ENCODE assay signal across 12 cellular contexts in the genomic region with DNA sequence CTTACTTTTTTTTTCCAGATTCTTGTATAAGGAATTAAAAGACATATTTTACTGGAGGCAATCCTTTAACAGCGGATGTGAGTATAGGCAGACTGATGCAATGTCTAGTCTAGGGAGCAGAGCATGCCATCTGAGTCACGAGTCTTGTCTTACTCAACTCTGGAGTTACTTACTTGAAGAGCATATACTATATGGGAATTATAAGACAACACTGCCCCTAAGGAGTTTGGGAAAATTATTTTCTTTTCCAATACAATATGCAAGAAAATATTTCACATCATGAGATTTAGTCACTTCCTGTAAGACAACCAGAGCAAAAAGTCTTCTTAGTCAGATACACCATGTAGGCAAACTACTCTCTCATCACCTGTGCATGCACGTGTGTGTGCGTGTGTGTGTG.
DNase-seq lines count a peak whose midpoint lies in the region; ATAC-seq, FAIRE-seq and TF ChIP-seq lines count a peak whose summit lies in the region.
"Had no signal": no experiment of that assay in that cellular context is flagged by ENCODE, and none has a peak within 500 bp of the region (broad histone marks: within the 10 kb centered on the region; RNA-seq: fewer than 3 reads in every experiment).

No MANE protein-coding gene starts in this region.

- no peak overlapping the region for H3K4me3 Mint-ChIP-seq in astrocyte (ENCODE audit: unreplicated experiment)
- H3K4me3 Mint-ChIP-seq: CD4-positive, CD25-positive, alpha-beta regulatory T cell had no signal

- H2BK5ac ChIP-seq in IMR-90 (ENCODE audit: low read depth, low read length, poor library complexity, severe bottlenecking): peak overlapping the region; percentile 26

- H3K36me3 Mint-ChIP-seq in astrocyte (ENCODE audit: low read depth, unreplicated experiment): no peaks in the 10 kb centered on the region
- H3K36me3 Mint-ChIP-seq: CD4-positive, CD25-positive, alpha-beta regulatory T cell had no signal

- H3K4me1 Mint-ChIP-seq in astrocyte (ENCODE audit: low read depth, unreplicated experiment): peaks cover 7% of the 10 kb centered on the region
- H3K4me1 Mint-ChIP-seq: CD4-positive, CD25-positive, alpha-beta regulatory T cell had no signal

- H3K4me3 ChIP-seq in IMR-90 (ENCODE audit: insufficient read depth, low read depth, low read length) (no peak overlapping the region), astrocyte (ENCODE audit: insufficient read depth, low read depth, low read length) (no peak overlapping the region)
- H3K4me3 ChIP-seq: uterus had no signal

- no peaks in the 10 kb centered on the region for H3K4me1 ChIP-seq in IMR-90 (ENCODE audit: control insufficient read depth, insufficient read depth, low read length)
- H3K4me1 ChIP-seq in astrocyte (ENCODE audit: insufficient read depth, low read length): peaks cover 3% of the 10 kb centered on the region
- H3K4me1 ChIP-seq: uterus had no signal

- no peaks in the 10 kb centered on the region for H3K9me3 ChIP-seq in IMR-90 (ENCODE audit: control insufficient read depth, insufficient read depth, low read length)
- H3K9me3 ChIP-seq in astrocyte (ENCODE audit: insufficient read depth, low read depth, low read length): no peaks in the 10 kb centered on the region
- H3K9me3 ChIP-seq: uterus had no signal

- H2AFZ ChIP-seq in IMR-90 (replicated peaks; ENCODE audit: low read length, poor library complexity) (no peak overlapping the region), astrocyte (ENCODE audit: low read depth, low read length) (no peak overlapping the region)

- no peak for TF ChIP-seq POLR2A in IMR-90 (IDR thresholded peaks at IDR 0.05; ENCODE audit: low read depth, low read length)

- no peaks in the 10 kb centered on the region for H3K27me3 Mint-ChIP-seq in astrocyte (ENCODE audit: low read depth, unreplicated experiment)
- H3K27me3 Mint-ChIP-seq: CD4-positive, CD25-positive, alpha-beta regulatory T cell had no signal

- peak overlapping the region; percentile 90 for H3K27ac Mint-ChIP-seq in astrocyte (ENCODE audit: unreplicated experiment)
- H3K27ac Mint-ChIP-seq: CD4-positive, CD25-positive, alpha-beta regulatory T cell had no signal

- H2BK120ac ChIP-seq in IMR-90 (ENCODE audit: low read depth, low read length): peak overlapping the region; percentile 38; the same call in 1 of the 2 replicates

- no peak overlapping the region for H3K56ac ChIP-seq in IMR-90 (ENCODE audit: extremely low read depth, insufficient read depth, low read length)

- no peaks in the 10 kb centered on the region for H3K27me3 ChIP-seq in IMR-90 (ENCODE audit: control insufficient read depth, insufficient read depth, low read length)
- no peaks in the 10 kb centered on the region for H3K27me3 ChIP-seq in astrocyte (ENCODE audit: insufficient read depth, low read length)

- H4K91ac ChIP-seq in IMR-90 (ENCODE audit: insufficient read depth, low read depth, low read length): no peak overlapping the region

- H4K5ac ChIP-seq in IMR-90 (ENCODE audit: low read depth, low read length): no peak overlapping the region

- no peak overlapping the region; the same call in 2 of the 3 replicates for H2BK15ac ChIP-seq in IMR-90 (ENCODE audit: low read depth, low read length)

- intact Hi-C loops in IMR-90 (cut with micrococcal nuclease): no loop called here

- H3K9ac ChIP-seq in IMR-90 (ENCODE audit: low read depth, low read length): no peak overlapping the region
- no peak overlapping the region for H3K9ac ChIP-seq in astrocyte (ENCODE audit: low read length)

- peak; percentile 1 for DNase-seq in AG08396 (ENCODE audit: low spot score)
- DNase-seq in IMR-90: peak; percentile 91
- DNase-seq in astrocyte (ENCODE audit: low read depth): peak; percentile 79
- DNase-seq in hepatic stellate cell (ENCODE audit: low spot score): peak; percentile 12
- DNase-seq in SKM-1 treated with dmso at 0.1 percent for 144 hours (lab: John Stamatoyannopoulos, UW; ENCODE audit: unreplicated experiment): no peak
- DNase-seq in caudate nucleus (lab: John Stamatoyannopoulos, UW): no peak
- no peak for DNase-seq in NCI-H2107 (lab: John Stamatoyannopoulos, UW)
- DNase-seq: activated CD4-positive, alpha-beta T cell treated with anti-CD3 and anti-CD28 coated beads, Interleukin-2, amount 50 U/mL, for 1 hour; CD4-positive, CD25-positive, alpha-beta regulatory T cell; NCI-H1105 treated with DMSO at 0.1 percent for 48 hours; uterus had no signal

- no peaks in the 10 kb centered on the region for H3K9me3 Mint-ChIP-seq in astrocyte (ENCODE audit: unreplicated experiment)

- H3K27ac ChIP-seq in IMR-90 (ENCODE audit: insufficient read depth, low read length) (no peak overlapping the region), astrocyte (ENCODE audit: low read depth, low read length) (peak overlapping the region; percentile 71), caudate nucleus (ENCODE audit: low read depth, low read length) (no peak overlapping the region)
- H3K27ac ChIP-seq: uterus had no signal

- peak overlapping the region; percentile 53; the same call in 1 of the 2 replicates for H3K18ac ChIP-seq in IMR-90 (ENCODE audit: low read depth, low read length)

- peak overlapping the region; percentile 74 for H2BK20ac ChIP-seq in IMR-90 (ENCODE audit: low read depth, low read length)

- CTCF ChIA-PET in IMR-90 (lab: Yijun Ruan, JAX): no interaction called here

- dilution Hi-C loops in IMR-90 (cut with HindIII; ENCODE audit: low sequenced_read_pairs, unreplicated experiment): no loop called here

- peak overlapping the region; percentile 53; the same call in 1 of the 2 replicates for H3K4ac ChIP-seq in IMR-90 (ENCODE audit: low read depth, low read length)

- H3K23ac ChIP-seq in IMR-90 (ENCODE audit: low read depth, low read length): no peak overlapping the region

- WGBS in IMR-90 (ENCODE audit: extremely low coverage in 2 of 2, insufficient read length in 1 of 2), 2 experiments: no CpG with 5 or more reads among the region's 4 CpGs

- BruUV-seq in IMR-90 (replicated peaks; lab: Mats Ljungman, UMichigan): no TSS peak

- no peaks in the 10 kb centered on the region for H3K9me1 ChIP-seq in IMR-90 (ENCODE audit: insufficient read depth, low read length)

- no peak overlapping the region for H3K14ac ChIP-seq in IMR-90 (replicated peaks; ENCODE audit: low read depth, low read length)

- TF ChIP-seq CTCF in IMR-90 (conservative IDR thresholded peaks at IDR 0.05; ENCODE audit: low read depth, low read length) (peak; percentile 23; the same call in 1 of the 2 replicates), astrocyte (IDR thresholded peaks at IDR 0.05; ENCODE audit: insufficient read depth, low read depth, low read length) (no peak)

- FAIRE-seq in astrocyte (lab: Jason Lieb, UNC): no peak

- H3K4me2 ChIP-seq in IMR-90 (ENCODE audit: low read depth, low read length): no peak overlapping the region
- H3K4me2 ChIP-seq in astrocyte (ENCODE audit: low read length): no peak overlapping the region

- POLR2A ChIA-PET in IMR-90 (lab: Charles Lee; ENCODE audit: unreplicated experiment): no interaction called here

- H3K36me3 ChIP-seq in IMR-90 (ENCODE audit: control insufficient read depth, insufficient read depth, low read length) (no peaks in the 10 kb centered on the region), astrocyte (ENCODE audit: insufficient read depth, low read length) (no peaks in the 10 kb centered on the region)
- H3K36me3 ChIP-seq: uterus had no signal

- in situ Hi-C loops in IMR-90 (cut with MboI; ENCODE audit: low sequenced_read_pairs): no loop called here

- peak; percentile 39 for TF ChIP-seq RAD21 in IMR-90 (IDR thresholded peaks at IDR 0.05; ENCODE audit: low read length)

- H4K20me1 ChIP-seq in IMR-90 (ENCODE audit: insufficient read depth, low read length) (no peaks in the 10 kb centered on the region), astrocyte (ENCODE audit: insufficient read depth, low read length) (no peaks in the 10 kb centered on the region)

- no peak overlapping the region for H2AK9ac ChIP-seq in IMR-90 (replicated peaks; ENCODE audit: low read depth, low read length, poor library complexity)

- H3K79me1 ChIP-seq in IMR-90 (ENCODE audit: low read depth in 1 of 2, low read length in 2 of 2): no peaks in the 10 kb centered on the region

- peak overlapping the region; percentile 43; the same call in 1 of the 2 replicates for H2AK5ac ChIP-seq in IMR-90 (ENCODE audit: low read depth, low read length)

- H3K79me2 ChIP-seq in astrocyte (ENCODE audit: insufficient read depth, low read length): no peaks in the 10 kb centered on the region

- H4K8ac ChIP-seq in IMR-90 (ENCODE audit: low read depth in 2 of 2, low read length in 2 of 2): no peak overlapping the region

- peak; percentile 82 for ATAC-seq in IMR-90 (ENCODE audit: low read depth)
- ATAC-seq in HG02571 (IDR thresholded peaks at IDR 0.05; ENCODE audit: unreplicated experiment): no peak

TF ChIP-seq in IMR-90, 13 proteins besides CTCF, POLR2A, EP300 and RAD21:
- peak; percentile 94 for TF ChIP-seq CEBPB (IDR thresholded peaks at IDR 0.05; ENCODE audit: low read depth, low read length)
- TF ChIP-seq ELK1 (IDR thresholded peaks at IDR 0.05; ENCODE audit: borderline replicate concordance, low read depth, low read length): no peak
- no peak for TF ChIP-seq MXI1 (IDR thresholded peaks at IDR 0.05; ENCODE audit: borderline replicate concordance, low read depth, low read length)
- TF ChIP-seq USF2 (IDR thresholded peaks at IDR 0.05; ENCODE audit: low read depth, low read length): 0 out of 2 replicates have a peak, but pooled peaks have one; percentile 14
- TF ChIP-seq BHLHE40 (IDR thresholded peaks at IDR 0.05; ENCODE audit: low read depth, low read length): 0 out of 2 replicates have a peak, but pooled peaks have one; percentile 18
- TF ChIP-seq MAFK (IDR thresholded peaks at IDR 0.05; ENCODE audit: low read depth, low read length): no peak
- no peak for TF ChIP-seq CHD1 (IDR thresholded peaks at IDR 0.05; ENCODE audit: low read depth, low read length)
TF ChIP-seq in IMR-90: peak in this region for 3.

Comparison
In these comparisons a context has a peak if more than half of its experiments do, and no peak if none do; other contexts are left out.
1. DNase-seq: peak in AG08396 (single experiment), IMR-90 (single experiment), astrocyte (single experiment) and hepatic stellate cell (single experiment); none in SKM-1 treated with dmso at 0.1 percent for 144 hours (single experiment), caudate nucleus (0 of 61) and NCI-H2107 (single experiment).